In genomic region chr16:4200000-4200780, GRCh38 we compare ENCODE assay signal across 8 cellular contexts. TPM values are rescaled to one million over a fixed set of nuclear protein-coding genes. Genes with fewer than 3 reads are reported as not detected.
A peak's percentile ranks its signal among the peaks of the same experiment; 100 is the strongest.
DNase-seq lines count a peak whose midpoint lies in the region; ATAC-seq and TF ChIP-seq lines count a peak whose summit lies in the region.
"Had no signal": no experiment of that assay in that cellular context is flagged by ENCODE, and none has a peak within 500 bp of the region (broad histone marks: within the 10 kb centered on the region; RNA-seq: fewer than 3 reads in every experiment).

No MANE protein-coding gene starts in this region.

- H3K27ac Mint-ChIP-seq in type B pancreatic cell = no peak overlapping the region
- no peak overlapping the region for H3K27ac Mint-ChIP-seq in activated T-helper 1 cell treated with anti-CD3 and anti-CD28 coated beads, Interleukin-12 subunit alpha, Interleukin-12 subunit beta, Interleukin-2, Interleukin-4 antibody, amounts not matched to agents 30 ng/mL and 10 ng/mL and 1 ng/mL, durations not matched to agents 14 hours and 24 hours and 36 hours

- DNase-seq in DND-41 = peak; percentile 44
- peak; percentile 83 for DNase-seq in KBM-7
- DNase-seq in SKM-1 treated with dmso at 0.1 percent for 144 hours (lab: John Stamatoyannopoulos, UW; ENCODE audit: unreplicated experiment) = peak; percentile 44
- no peak for DNase-seq in coronary artery (ENCODE audit: low spot score)
- peak; percentile 55 to 89 for DNase-seq in lower leg skin (ENCODE audit: low spot score in 2 of 2)
- peak; percentile 78 for DNase-seq in type B pancreatic cell (ENCODE audit: extremely low spot score, unreplicated experiment)
- no peak for DNase-seq in activated T-helper 1 cell treated with anti-CD3 and anti-CD28 coated beads, Interleukin-12 subunit alpha, Interleukin-12 subunit beta, Interleukin-2, Interleukin-4 antibody, amounts not matched to agents 30 ng/mL and 10 ng/mL and 1 ng/mL, durations not matched to agents 14 hours and 24 hours and 36 hours (ENCODE audit: low spot score)

- H3K4me1 Mint-ChIP-seq in type B pancreatic cell (ENCODE audit: unreplicated experiment) = peaks cover 9% of the 10 kb centered on the region
- peaks cover 5% of the 10 kb centered on the region for H3K4me1 Mint-ChIP-seq in activated T-helper 1 cell treated with anti-CD3 and anti-CD28 coated beads, Interleukin-12 subunit alpha, Interleukin-12 subunit beta, Interleukin-2, Interleukin-4 antibody, amounts not matched to agents 30 ng/mL and 10 ng/mL and 1 ng/mL, durations not matched to agents 14 hours and 24 hours and 36 hours (ENCODE audit: low read depth)

- H3K4me1 ChIP-seq in DND-41 (ENCODE audit: insufficient read depth, low read length) = no peaks in the 10 kb centered on the region

- in situ Hi-C loops in KBM-7 (cut with MboI; ENCODE audit: low pct_unique_long_range_greater_than_20kb, low sequenced_read_pairs) = no loop called here

- intact Hi-C loops in lower leg skin (cut with DNase I; ENCODE audit: low total_unique reads) = loop anchor here (5.0 to 10.0 kb wide), 2 partner anchors 132 to 195 kb away; no protein-coding TSS in a partner anchor
- intact Hi-C loops in activated T-helper 1 cell treated with anti-CD3 and anti-CD28 coated beads, Interleukin-12 subunit alpha, Interleukin-12 subunit beta, Interleukin-2, Interleukin-4 antibody, amounts not matched to agents 30 ng/mL and 10 ng/mL and 1 ng/mL, durations not matched to agents 14 hours and 24 hours and 36 hours (cut with micrococcal nuclease) = no loop called here

- no peaks in the 10 kb centered on the region for H3K36me3 ChIP-seq in DND-41 (ENCODE audit: insufficient read depth, low read length)

- H3K4me3 ChIP-seq in DND-41 (ENCODE audit: low read depth in 1 of 2, low read length in 2 of 2) (no peak overlapping the region), coronary artery (no peak overlapping the region), lower leg skin (ENCODE audit: low read depth, poor library complexity, severe bottlenecking) (no peak overlapping the region)
- H3K4me3 ChIP-seq: skin epidermis had no signal

- 37 to 38% methylated on average over 15 of the region's 15 CpGs for WGBS in lower leg skin, 2 donors

- no peaks in the 10 kb centered on the region for H3K79me2 ChIP-seq in DND-41 (ENCODE audit: insufficient read depth, low read length)

- no peaks in the 10 kb centered on the region for H3K9me3 ChIP-seq in DND-41 (ENCODE audit: insufficient read depth, low read length, severe bottlenecking)

- no peaks in the 10 kb centered on the region for H3K9me3 Mint-ChIP-seq in type B pancreatic cell
- H3K9me3 Mint-ChIP-seq in activated T-helper 1 cell treated with anti-CD3 and anti-CD28 coated beads, Interleukin-12 subunit alpha, Interleukin-12 subunit beta, Interleukin-2, Interleukin-4 antibody, amounts not matched to agents 30 ng/mL and 10 ng/mL and 1 ng/mL, durations not matched to agents 14 hours and 24 hours and 36 hours = no peaks in the 10 kb centered on the region

- no peaks in the 10 kb centered on the region for H3K27me3 Mint-ChIP-seq in type B pancreatic cell
- H3K27me3 Mint-ChIP-seq in activated T-helper 1 cell treated with anti-CD3 and anti-CD28 coated beads, Interleukin-12 subunit alpha, Interleukin-12 subunit beta, Interleukin-2, Interleukin-4 antibody, amounts not matched to agents 30 ng/mL and 10 ng/mL and 1 ng/mL, durations not matched to agents 14 hours and 24 hours and 36 hours (ENCODE audit: insufficient read depth) = peaks cover 14% of the 10 kb centered on the region

- no peak overlapping the region for H2AFZ ChIP-seq in DND-41 (ENCODE audit: low read depth, low read length)

- no peak overlapping the region for H3K4me3 Mint-ChIP-seq in type B pancreatic cell
- H3K4me3 Mint-ChIP-seq in activated T-helper 1 cell treated with anti-CD3 and anti-CD28 coated beads, Interleukin-12 subunit alpha, Interleukin-12 subunit beta, Interleukin-2, Interleukin-4 antibody, amounts not matched to agents 30 ng/mL and 10 ng/mL and 1 ng/mL, durations not matched to agents 14 hours and 24 hours and 36 hours = no peak overlapping the region

- H3K27me3 ChIP-seq in DND-41 (ENCODE audit: insufficient read depth, low read length, poor library complexity) = peaks cover 7% of the 10 kb centered on the region

- peak; percentile 67; the same call in 2 of the 3 replicates for ATAC-seq in DND-41 (ENCODE audit: insufficient read depth, low read depth)

- peak; percentile 60 for TF ChIP-seq CTCF in DND-41 (IDR thresholded peaks at IDR 0.05; ENCODE audit: borderline replicate concordance, extremely low read depth, low read length, poor library complexity, severe bottlenecking)
- peak; percentile 69 for TF ChIP-seq CTCF in coronary artery (IDR thresholded peaks at IDR 0.05)
- no peak for TF ChIP-seq CTCF in lower leg skin (IDR thresholded peaks at IDR 0.05)
- TF ChIP-seq CTCF in type B pancreatic cell (conservative IDR thresholded peaks at IDR 0.05) = peak; percentile 70

- no peak overlapping the region for H3K9ac ChIP-seq in DND-41 (ENCODE audit: low read depth, low read length)

- TF ChIP-seq POLR2A in lower leg skin (IDR thresholded peaks at IDR 0.05) = no peak

- no peaks in the 10 kb centered on the region for H3K36me3 Mint-ChIP-seq in type B pancreatic cell
- no peaks in the 10 kb centered on the region for H3K36me3 Mint-ChIP-seq in activated T-helper 1 cell treated with anti-CD3 and anti-CD28 coated beads, Interleukin-12 subunit alpha, Interleukin-12 subunit beta, Interleukin-2, Interleukin-4 antibody, amounts not matched to agents 30 ng/mL and 10 ng/mL and 1 ng/mL, durations not matched to agents 14 hours and 24 hours and 36 hours (ENCODE audit: low read depth)

- H3K27ac ChIP-seq in DND-41 (ENCODE audit: low read length) = no peak overlapping the region
- no peak overlapping the region for H3K27ac ChIP-seq in coronary artery

- no peak overlapping the region for H3K4me2 ChIP-seq in DND-41 (ENCODE audit: insufficient read depth, low read length)

- H4K20me1 ChIP-seq in DND-41 (ENCODE audit: insufficient read depth, low read length) = no peaks in the 10 kb centered on the region

RNA-seq across cellular contexts. Expression of gene SRL, which starts 41.7 kb away (rescaled TPM):
- total RNA-seq in lower leg skin (1 to 10 TPM in 1 of 4 donors, under 1 TPM in 3; 0.04 to 1.0 (median 0.55) TPM), type B pancreatic cell (ENCODE audit: low replicate concordance) (1.2 TPM in 1 of 2 replicates, not detected in the other)
- not detected in 2 replicates for total RNA-seq in activated T-helper 1 cell treated with anti-CD3 and anti-CD28 coated beads, Interleukin-12 subunit alpha, Interleukin-12 subunit beta, Interleukin-2, Interleukin-4 antibody, amounts not matched to agents 30 ng/mL and 10 ng/mL and 1 ng/mL, durations not matched to agents 14 hours and 24 hours and 36 hours

Comparison
In these comparisons a context has a peak if more than half of its experiments do, and no peak if none do; other contexts are left out.
1. DNase-seq: peak in DND-41 (single experiment), KBM-7 (single experiment), SKM-1 treated with dmso at 0.1 percent for 144 hours (single experiment), lower leg skin (2 of 2) and type B pancreatic cell (single experiment); none in coronary artery (single experiment) and activated T-helper 1 cell treated with anti-CD3 and anti-CD28 coated beads, Interleukin-12 subunit alpha, Interleukin-12 subunit beta, Interleukin-2, Interleukin-4 antibody, amounts not matched to agents 30 ng/mL and 10 ng/mL and 1 ng/mL, durations not matched to agents 14 hours and 24 hours and 36 hours (single experiment).
2. CTCF ChIP-seq: peak in DND-41 (single experiment), coronary artery (single experiment) and type B pancreatic cell (single experiment); none in lower leg skin (0 of 3).